9 cellular contexts compared by ENCODE assay signal in genomic region chr2:177211148-177211547, GRCh38. TPM values are rescaled to one million over a fixed set of nuclear protein-coding genes. Genes with fewer than 3 reads are reported as not detected.
DNase-seq lines count a peak whose midpoint lies in the region; ATAC-seq and TF ChIP-seq lines count a peak whose summit lies in the region.
"Had no signal": no experiment of that assay in that cellular context is flagged by ENCODE, and none has a peak within 500 bp of the region (broad histone marks: within the 10 kb centered on the region; RNA-seq: fewer than 3 reads in every experiment).

No MANE protein-coding gene starts in this region.

- H3K4me3 ChIP-seq in left lung (peak overlapping the region in 1 of 2 donors; percentile 85), tibial artery (peak overlapping the region in 1 of 2 donors; percentile 76)

- H3K27me3 ChIP-seq in left lung: no peaks in the 10 kb centered on the region
- H3K27me3 ChIP-seq in tibial artery: no peaks in the 10 kb centered on the region

- H3K27ac ChIP-seq in left lung (peak overlapping the region; percentile 100), tibial artery (peak overlapping the region; percentile 97 to 98)

- H3K36me3 Mint-ChIP-seq in activated T-cell treated with anti-CD3 and anti-CD28 coated beads, Interleukin-2, amount 50 U/mL, for 72 hours (ENCODE audit: insufficient read depth in 2 of 2): peaks cover 9 to 30% of the 10 kb centered on the region in 2 donors
- H3K36me3 Mint-ChIP-seq in activated naive CD8-positive, alpha-beta T cell treated with anti-CD3 and anti-CD28 coated beads for 36 hours: peaks cover 49% of the 10 kb centered on the region

- H3K4me1 ChIP-seq in left lung (peaks cover 22 to 39% of the 10 kb centered on the region in 2 donors), tibial artery (peaks cover 0 to 35% (median 25%) of the 10 kb centered on the region in 4 donors)

- H3K9me3 ChIP-seq in left lung (no peaks in the 10 kb centered on the region), tibial artery (no peaks in the 10 kb centered on the region)

- H3K36me3 ChIP-seq in left lung: peaks cover under 1 to 20% of the 10 kb centered on the region in 2 donors
- H3K36me3 ChIP-seq in tibial artery: peaks cover 10 to 13% (median 11%) of the 10 kb centered on the region in 3 donors

- intact Hi-C loops in left lung (cut with DNase I): loop anchor here in 1 of 2 donors (5.0 kb wide), 1 partner anchor 51 kb away; the partner anchor contains the start of gene NFE2L2
- intact Hi-C loops in tibial artery (cut with DNase I; ENCODE audit: low total_unique reads): loop anchor here (5.0 kb wide), 1 partner anchor 44 kb away; no protein-coding TSS in a partner anchor

- H3K4me3 Mint-ChIP-seq in activated T-cell treated with anti-CD3 and anti-CD28 coated beads, Interleukin-2, amount 50 U/mL, for 72 hours: peak overlapping the region; percentile 88 to 94
- peak overlapping the region; percentile 96 for H3K4me3 Mint-ChIP-seq in activated naive CD8-positive, alpha-beta T cell treated with anti-CD3 and anti-CD28 coated beads for 36 hours

- TF ChIP-seq CTCF in left lung (IDR thresholded peaks at IDR 0.05): no peak
- no peak for TF ChIP-seq CTCF in tibial artery (IDR thresholded peaks at IDR 0.05)
- no peak for TF ChIP-seq CTCF in GM10266 (IDR thresholded peaks at IDR 0.05; ENCODE audit: control insufficient read depth, insufficient read depth, low read depth, missing control alignments)

- peak overlapping the region; percentile 99 for H3K27ac Mint-ChIP-seq in activated T-cell treated with anti-CD3 and anti-CD28 coated beads, Interleukin-2, amount 50 U/mL, for 72 hours
- H3K27ac Mint-ChIP-seq in activated naive CD8-positive, alpha-beta T cell treated with anti-CD3 and anti-CD28 coated beads for 36 hours: peak overlapping the region; percentile 100

- no peaks in the 10 kb centered on the region for H3K9me3 Mint-ChIP-seq in activated T-cell treated with anti-CD3 and anti-CD28 coated beads, Interleukin-2, amount 50 U/mL, for 72 hours
- no peaks in the 10 kb centered on the region for H3K9me3 Mint-ChIP-seq in activated naive CD8-positive, alpha-beta T cell treated with anti-CD3 and anti-CD28 coated beads for 36 hours

- ATAC-seq in activated T-cell treated with anti-CD3 and anti-CD28 coated beads, Interleukin-2, amount 50 U/mL, for 72 hours (replicated peaks in 1 of 2): no peak
- ATAC-seq in left lung (no peak), GM19023 (IDR thresholded peaks at IDR 0.05; ENCODE audit: unreplicated experiment) (no peak)

- H3K4me1 Mint-ChIP-seq in activated T-cell treated with anti-CD3 and anti-CD28 coated beads, Interleukin-2, amount 50 U/mL, for 72 hours (ENCODE audit: low read depth): peaks cover 64% of the 10 kb centered on the region
- H3K4me1 Mint-ChIP-seq in activated naive CD8-positive, alpha-beta T cell treated with anti-CD3 and anti-CD28 coated beads for 36 hours: peaks cover 40% of the 10 kb centered on the region

- H3K27me3 Mint-ChIP-seq in activated T-cell treated with anti-CD3 and anti-CD28 coated beads, Interleukin-2, amount 50 U/mL, for 72 hours (ENCODE audit: low read depth): no peaks in the 10 kb centered on the region
- H3K27me3 Mint-ChIP-seq in activated naive CD8-positive, alpha-beta T cell treated with anti-CD3 and anti-CD28 coated beads for 36 hours: peaks cover 6% of the 10 kb centered on the region

- DNase-seq in activated T-cell treated with anti-CD3 and anti-CD28 coated beads, Interleukin-2, amount 50 U/mL, for 72 hours: no peak
- DNase-seq in activated T-cell treated with anti-CD3 and anti-CD28 coated beads, Interleukin-2, amount 50 U/mL, for 1 hour: no peak
- no peak for DNase-seq in activated naive CD8-positive, alpha-beta T cell treated with anti-CD3 and anti-CD28 coated beads for 36 hours
- no peak for DNase-seq in left lung
- DNase-seq in tibial artery: no peak
- no peak for DNase-seq in GM10266 (ENCODE audit: extremely low spot score)
- no peak for DNase-seq in LoVo (ENCODE audit: low spot score)
- DNase-seq: NCI-H1092 treated with DMSO at 0.1 percent for 48 hours had no signal

RNA-seq across cellular contexts. Expression of gene HNRNPA3, which starts 1.4 kb away (rescaled TPM):
- total RNA-seq in activated T-cell treated with anti-CD3 and anti-CD28 coated beads, Interleukin-2, amount 50 U/mL, for 72 hours: 100 to 1,000 TPM; 140 to 148 TPM
- 100 to 1,000 TPM; 253 to 254 TPM for total RNA-seq in activated naive CD8-positive, alpha-beta T cell treated with anti-CD3 and anti-CD28 coated beads for 36 hours
- total RNA-seq in left lung: 100 to 1,000 TPM; 151 to 180 TPM

RNA-seq across cellular contexts. Expression of gene NFE2L2, which starts 53.4 kb away (rescaled TPM):
- 10 to 100 TPM; 74.6 to 81.4 TPM for total RNA-seq in activated T-cell treated with anti-CD3 and anti-CD28 coated beads, Interleukin-2, amount 50 U/mL, for 72 hours
- 10 to 100 TPM; 68.3 to 70.3 TPM for total RNA-seq in activated naive CD8-positive, alpha-beta T cell treated with anti-CD3 and anti-CD28 coated beads for 36 hours
- 100 to 1,000 TPM in 1 of 2 donors, 10 to 100 TPM in 1; 98.4 to 104 TPM for total RNA-seq in left lung
